In genomic region chr1:203556047-203556851, GRCh38 we compare ENCODE assay signal across 9 cellular contexts.
DNase-seq lines count a peak whose midpoint lies in the region; ATAC-seq, FAIRE-seq and TF ChIP-seq lines count a peak whose summit lies in the region.
"Had no signal": no experiment of that assay in that cellular context is flagged by ENCODE, and none has a peak within 500 bp of the region (broad histone marks: within the 10 kb centered on the region; RNA-seq: fewer than 3 reads in every experiment).

No MANE protein-coding gene starts in this region.

- POLR2A ChIA-PET in naive thymus-derived CD8-positive, alpha-beta T cell (lab: Charles Lee): no interaction called here

- H3K9me3 Mint-ChIP-seq in glutamatergic neuron (ENCODE audit: unreplicated experiment) (peaks cover 6% of the 10 kb centered on the region), progenitor cell of endocrine pancreas (ENCODE audit: low read depth) (no peaks in the 10 kb centered on the region)
- H3K9me3 Mint-ChIP-seq in naive thymus-derived CD8-positive, alpha-beta T cell: no peaks in the 10 kb centered on the region
- H3K9me3 Mint-ChIP-seq: memory B cell had no signal

- peak overlapping the region; percentile 23 for H3K4me3 Mint-ChIP-seq in glutamatergic neuron (ENCODE audit: unreplicated experiment)
- H3K4me3 Mint-ChIP-seq in progenitor cell of endocrine pancreas (ENCODE audit: low read depth): no peak overlapping the region
- no peak overlapping the region for H3K4me3 Mint-ChIP-seq in naive thymus-derived CD8-positive, alpha-beta T cell
- H3K4me3 Mint-ChIP-seq: memory B cell had no signal

- H3K4me1 Mint-ChIP-seq in glutamatergic neuron (ENCODE audit: low read depth, unreplicated experiment): peaks cover 44% of the 10 kb centered on the region
- H3K4me1 Mint-ChIP-seq in progenitor cell of endocrine pancreas (ENCODE audit: low read depth): peaks cover 17% of the 10 kb centered on the region
- H3K4me1 Mint-ChIP-seq in naive thymus-derived CD8-positive, alpha-beta T cell: no peaks in the 10 kb centered on the region

- H3K4me1 ChIP-seq in BLaER1: peaks cover 17% of the 10 kb centered on the region

- no peak for FAIRE-seq in GM12891 (lab: Jason Lieb, UNC)

- ATAC-seq in SK-N-SH treated with all-trans-retinoic acid at 6 μM for 48 hours (peak; percentile 47), GM18868 (IDR thresholded peaks at IDR 0.05; ENCODE audit: unreplicated experiment) (no peak), HG02885 (IDR thresholded peaks at IDR 0.05; ENCODE audit: poor library complexity, unreplicated experiment) (no peak)
- ATAC-seq in naive thymus-derived CD8-positive, alpha-beta T cell: no peak

- H3K4me3 ChIP-seq in BLaER1: no peak overlapping the region

- H3K9ac ChIP-seq in BLaER1: peak overlapping the region; percentile 22; the same call in 1 of the 2 replicates

- H3K36me3 Mint-ChIP-seq in glutamatergic neuron (ENCODE audit: unreplicated experiment): no peaks in the 10 kb centered on the region
- no peaks in the 10 kb centered on the region for H3K36me3 Mint-ChIP-seq in progenitor cell of endocrine pancreas (ENCODE audit: insufficient read depth)
- no peaks in the 10 kb centered on the region for H3K36me3 Mint-ChIP-seq in naive thymus-derived CD8-positive, alpha-beta T cell
- H3K36me3 Mint-ChIP-seq: memory B cell had no signal

- H3K36me3 ChIP-seq in BLaER1: no peaks in the 10 kb centered on the region

- no peaks in the 10 kb centered on the region for H3K9me3 ChIP-seq in BLaER1

- DNase-seq in glutamatergic neuron: no peak
- DNase-seq in progenitor cell of endocrine pancreas (ENCODE audit: low spot score, unreplicated experiment): no peak
- no peak for DNase-seq in GM12891 (ENCODE audit: insufficient read length, low spot score)
- no peak for DNase-seq in naive thymus-derived CD8-positive, alpha-beta T cell

- peak overlapping the region; percentile 5; the same call in 1 of the 2 replicates for H3K27ac ChIP-seq in BLaER1

- H3K27me3 Mint-ChIP-seq in glutamatergic neuron (ENCODE audit: unreplicated experiment): peaks cover 3% of the 10 kb centered on the region
- H3K27me3 Mint-ChIP-seq in progenitor cell of endocrine pancreas: peaks cover 38% of the 10 kb centered on the region
- peaks cover 0 to 2% (median 0%) of the 10 kb centered on the region in 5 donors for H3K27me3 Mint-ChIP-seq in naive thymus-derived CD8-positive, alpha-beta T cell

- H3K4me2 ChIP-seq in BLaER1: peak overlapping the region; percentile 64

- TF ChIP-seq CTCF in glutamatergic neuron (IDR thresholded peaks at IDR 0.05; ENCODE audit: partially characterized antibody, unreplicated experiment) (no peak), progenitor cell of endocrine pancreas (IDR thresholded peaks at IDR 0.05; ENCODE audit: unreplicated experiment) (no peak)

- no peaks in the 10 kb centered on the region for H3K27me3 ChIP-seq in BLaER1

- TF ChIP-seq POLR2A in GM12891 (IDR thresholded peaks at IDR 0.05; ENCODE audit: low read depth, low read length): no peak

- no peaks in the 10 kb centered on the region for H4K20me1 ChIP-seq in BLaER1

- H3K27ac Mint-ChIP-seq in glutamatergic neuron (ENCODE audit: unreplicated experiment): peak overlapping the region; percentile 57
- peak overlapping the region; percentile 85 for H3K27ac Mint-ChIP-seq in progenitor cell of endocrine pancreas
- H3K27ac Mint-ChIP-seq in naive thymus-derived CD8-positive, alpha-beta T cell: peak overlapping the region in 1 of 10 donors; percentile 72
- H3K27ac Mint-ChIP-seq: memory B cell had no signal

TF ChIP-seq in SK-N-SH treated with all-trans-retinoic acid at 6 μM for 48 hours, 23 proteins besides CTCF, POLR2A, EP300 and RAD21:
- TF ChIP-seq ZC3H10 (CRISPR knock-in tag; IDR thresholded peaks at IDR 0.05) (0 out of 2 replicates have a peak, but pooled peaks have one; percentile 33), RARB (CRISPR knock-in tag; IDR thresholded peaks at IDR 0.05) (no peak), ZNF70 (CRISPR knock-in tag; IDR thresholded peaks at IDR 0.05) (peak; percentile 94)

TF ChIP-seq in GM12891, 5 proteins besides CTCF, POLR2A, EP300 and RAD21:
- TF ChIP-seq SPI1 (IDR thresholded peaks at IDR 0.05; ENCODE audit: low read depth, low read length): no peak
- no peak for TF ChIP-seq POLR2AphosphoS5 (IDR thresholded peaks at IDR 0.05; ENCODE audit: low read depth, low read length)
- TF ChIP-seq POU2F2 (IDR thresholded peaks at IDR 0.05; ENCODE audit: low read depth, low read length): no peak
- no peak for TF ChIP-seq TAF1 (IDR thresholded peaks at IDR 0.05; ENCODE audit: low read depth, low read length)
- TF ChIP-seq PAX5 (IDR thresholded peaks at IDR 0.05; ENCODE audit: insufficient read depth, low read length, severe bottlenecking): no peak
